ENCODE assay signal across 31 cellular contexts in genomic region chr2:169717691-169718063, GRCh38. TPM values are rescaled to one million over a fixed set of nuclear protein-coding genes. Genes with fewer than 3 reads are reported as not detected.
"Had no signal": no experiment of that assay in that cellular context is flagged by ENCODE, and none has a peak within 500 bp of the region (broad histone marks: within the 10 kb centered on the region; RNA-seq: fewer than 3 reads in every experiment).

No MANE protein-coding gene starts in this region.

- ATAC-seq: esophagus mucosa; gastrocnemius medialis; left lobe of liver; natural killer cell treated with Interleukin-12 subunit alpha and Interleukin-12 subunit beta and Interleukin-15 and Interleukin-18, amount 100 ng/mL, for 72 hours; pancreas had no signal

- H3K36me3 Mint-ChIP-seq: memory B cell; naive B cell; natural killer cell treated with Interleukin-12 subunit alpha and Interleukin-12 subunit beta and Interleukin-15 and Interleukin-18, amount 100 ng/mL, for 72 hours; stimulated activated effector memory CD8-positive, alpha-beta T cell treated with anti-CD3 and anti-CD28 coated beads, Interleukin-12 subunit alpha, Interleukin-12 subunit beta, amount 100 ng/mL, for 72 hours had no signal

- H3K4me3 ChIP-seq: dorsolateral prefrontal cortex, gastrocnemius medialis, heart left ventricle, hepatocyte, lung, pancreas, right atrium auricular region, sigmoid colon, stomach, testis, tibial artery, upper lobe of left lung had no signal

- H3K4me3 Mint-ChIP-seq: memory B cell; naive B cell; natural killer cell treated with Interleukin-12 subunit alpha and Interleukin-12 subunit beta and Interleukin-15 and Interleukin-18, amount 100 ng/mL, for 72 hours; neural crest cell; stimulated activated effector memory CD8-positive, alpha-beta T cell treated with anti-CD3 and anti-CD28 coated beads, Interleukin-12 subunit alpha, Interleukin-12 subunit beta, amount 100 ng/mL, for 72 hours had no signal

- H3K27ac Mint-ChIP-seq: memory B cell; natural killer cell treated with Interleukin-12 subunit alpha and Interleukin-12 subunit beta and Interleukin-15 and Interleukin-18, amount 100 ng/mL, for 72 hours; stimulated activated effector memory CD8-positive, alpha-beta T cell treated with anti-CD3 and anti-CD28 coated beads, Interleukin-12 subunit alpha, Interleukin-12 subunit beta, amount 100 ng/mL, for 72 hours had no signal

- DNase-seq: dorsolateral prefrontal cortex; effector CD4-positive, alpha-beta T cell; foreskin fibroblast; gastrocnemius medialis; kidney; naive B cell; pancreas; stimulated activated CD4-positive, alpha-beta T cell treated with anti-CD3 and anti-CD28 coated beads, Interleukin-2, amount 100 ng/mL, for 24 hours; stimulated activated CD4-positive, alpha-beta T cell treated with anti-CD3 and anti-CD28 coated beads, Interleukin-4, amount 100 ng/mL, for 24 hours; stimulated activated naive CD4-positive, alpha-beta T cell treated with Interleukin-2 at 50 U/mL for 16 hours; stomach; testis; tibial artery; upper lobe of left lung had no signal

- H3K27me3 ChIP-seq: dorsolateral prefrontal cortex, gastrocnemius medialis, heart left ventricle, hepatocyte, neutrophil, pancreas, right atrium auricular region, sigmoid colon, stomach, testis, tibial artery, upper lobe of left lung had no signal

- H3K27ac ChIP-seq: epithelial cell of prostate, gastrocnemius medialis, neutrophil, pancreas, right atrium auricular region, stomach, testis, tibial artery, upper lobe of left lung had no signal

- H3K9me3 Mint-ChIP-seq: memory B cell; naive B cell; natural killer cell treated with Interleukin-12 subunit alpha and Interleukin-12 subunit beta and Interleukin-15 and Interleukin-18, amount 100 ng/mL, for 72 hours; neural crest cell; stimulated activated effector memory CD8-positive, alpha-beta T cell treated with anti-CD3 and anti-CD28 coated beads, Interleukin-12 subunit alpha, Interleukin-12 subunit beta, amount 100 ng/mL, for 72 hours had no signal

- H3K9me3 ChIP-seq: gastrocnemius medialis, heart left ventricle, neutrophil, pancreas, right atrium auricular region, sigmoid colon, stomach, testis, tibial artery, upper lobe of left lung had no signal

- H3K27me3 Mint-ChIP-seq: naive B cell; natural killer cell treated with Interleukin-12 subunit alpha and Interleukin-12 subunit beta and Interleukin-15 and Interleukin-18, amount 100 ng/mL, for 72 hours had no signal

- H3K36me3 ChIP-seq: gastrocnemius medialis, heart left ventricle, neutrophil, pancreas, right atrium auricular region, sigmoid colon, stomach, tibial artery, upper lobe of left lung had no signal

- H3K4me1 Mint-ChIP-seq: naive B cell, neural crest cell had no signal

RNA-seq across cellular contexts. Expression of gene CFAP210, which starts 23.5 kb away (rescaled TPM):
- total RNA-seq: esophagus mucosa, gastrocnemius medialis, glomerular endothelial cell, heart left ventricle, hepatocyte, left lobe of liver, posterior vena cava, right atrium auricular region, sigmoid colon, skeletal muscle tissue, subcutaneous adipose tissue had no signal
